In genomic region chr16:8963010-8963824, GRCh38 we compare ENCODE assay signal across 7 cellular contexts. TPM values are rescaled to one million over a fixed set of nuclear protein-coding genes. Genes with fewer than 3 reads are reported as not detected.
DNase-seq lines count a peak whose midpoint lies in the region; ATAC-seq, FAIRE-seq and TF ChIP-seq lines count a peak whose summit lies in the region.

No MANE protein-coding gene starts in this region.

- peak; percentile 23 for DNase-seq in activated naive CD4-positive, alpha-beta T cell treated with anti-CD3 and anti-CD28 coated beads, Interleukin-2, amount 50 U/mL, for 16 hours
- peak; percentile 66 for DNase-seq in iPS-NIHi11 (ENCODE audit: low spot score)
- no peak for DNase-seq in stomach
- no peak for DNase-seq in HTR-8/SVneo (ENCODE audit: insufficient read length, low spot score)
- DNase-seq in NCI-H128 (lab: John Stamatoyannopoulos, UW; ENCODE audit: unreplicated experiment) = no peak

- no peak for TF ChIP-seq EP300 in stomach (IDR thresholded peaks at IDR 0.05)

- WGBS in stomach, 5 donors = 0 to 2% (median 1%) methylated on average over 18 to 134 of the region's 147 CpGs

- ATAC-seq in GM18520 (IDR thresholded peaks at IDR 0.05; ENCODE audit: unreplicated experiment) (peak; percentile 1), HG03280 (IDR thresholded peaks at IDR 0.05; ENCODE audit: unreplicated experiment) (peak; percentile 3)

- no peak for TF ChIP-seq CTCF in stomach (IDR thresholded peaks at IDR 0.05)

- intact Hi-C loops in stomach (cut with DNase I; ENCODE audit: low total_unique reads) = no loop called here

- TF ChIP-seq POLR2A in stomach (IDR thresholded peaks at IDR 0.05) = no peak

- no peak for FAIRE-seq in HTR-8/SVneo (lab: Jason Lieb, UNC)

- peak overlapping the region; percentile 77 to 89 (median 84) for H3K4me3 ChIP-seq in stomach

- H3K27me3 ChIP-seq in stomach = no peaks in the 10 kb centered on the region

- peak overlapping the region; percentile 84 to 92 (median 89) for H3K27ac ChIP-seq in stomach

- no peaks in the 10 kb centered on the region for H3K9me3 ChIP-seq in stomach

- H3K36me3 ChIP-seq in stomach = no peaks in the 10 kb centered on the region

- H3K4me1 ChIP-seq in stomach = peaks cover 41 to 49% (median 48%) of the 10 kb centered on the region in 4 donors

RNA-seq across cellular contexts. Expression of gene USP7, which starts 0.5 kb away (rescaled TPM):
- 100 to 1,000 TPM in 2 of 5 donors, 10 to 100 TPM in 3; 29.2 to 171 (median 94.0) TPM for total RNA-seq in stomach
- 10 to 100 TPM; 19.3 to 28.3 (median 22.5) TPM for polyA plus RNA-seq in stomach

Comparison
In these comparisons a context has a peak if more than half of its experiments do, and no peak if none do; other contexts are left out.
1. DNase-seq: peak in activated naive CD4-positive, alpha-beta T cell treated with anti-CD3 and anti-CD28 coated beads, Interleukin-2, amount 50 U/mL, for 16 hours (single experiment) and iPS-NIHi11 (single experiment); none in stomach (single experiment), HTR-8/SVneo (single experiment) and NCI-H128 (single experiment).